In genomic region chr7:10156972-10157371, GRCh38 we compare ENCODE assay signal across 14 cellular contexts.
A peak's percentile ranks its signal among the peaks of the same experiment; 100 is the strongest.
DNase-seq lines count a peak whose midpoint lies in the region; ATAC-seq, FAIRE-seq and TF ChIP-seq lines count a peak whose summit lies in the region.
"Had no signal": no experiment of that assay in that cellular context is flagged by ENCODE, and none has a peak within 500 bp of the region (broad histone marks: within the 10 kb centered on the region; RNA-seq: fewer than 3 reads in every experiment).

No MANE protein-coding gene starts in this region.

- no peaks in the 10 kb centered on the region for H3K27me3 ChIP-seq in neuronal stem cell (ENCODE audit: control insufficient read depth in 3 of 3, insufficient read depth in 3 of 3, low read depth in 1 of 3, low read length in 3 of 3)
- H3K27me3 ChIP-seq in Caco-2 (replicated peaks; ENCODE audit: control insufficient read depth, insufficient read depth, low read length) = no peaks in the 10 kb centered on the region

- no peak overlapping the region for H2BK12ac ChIP-seq in neuronal stem cell (ENCODE audit: low read length)

- no peak overlapping the region for H3K4me2 ChIP-seq in neuronal stem cell (ENCODE audit: insufficient read depth, low read length, poor library complexity, severe bottlenecking)

- intact Hi-C loops in Calu3 (cut with micrococcal nuclease; ENCODE audit: unreplicated experiment) = no loop called here
- intact Hi-C loops in Caco-2 (cut with micrococcal nuclease; ENCODE audit: unreplicated experiment) = no loop called here

- H4K91ac ChIP-seq in neuronal stem cell (ENCODE audit: low read depth, low read length, poor library complexity) = no peak overlapping the region

- H2BK15ac ChIP-seq in neuronal stem cell (ENCODE audit: low read length) = no peak overlapping the region

- H4K8ac ChIP-seq in neuronal stem cell (ENCODE audit: low read depth, low read length) = no peak overlapping the region

- DNase-seq in H54 (ENCODE audit: insufficient read length, low spot score) (no peak), astrocyte of the hippocampus (ENCODE audit: low read depth, low spot score) (peak; percentile 42), iris pigment epithelial cell (ENCODE audit: low read depth) (peak; percentile 2), neuronal stem cell (ENCODE audit: low spot score) (no peak), Calu3 (no peak), Caco-2 (no peak)
- no peak for DNase-seq in stimulated activated effector memory CD8-positive, alpha-beta T cell treated with anti-CD3 and anti-CD28 coated beads, Interleukin-12 subunit alpha, Interleukin-12 subunit beta, amount 100 ng/mL, for 72 hours (ENCODE audit: low spot score in 2 of 2)
- DNase-seq: COR-L47, MV-4-11, NCI-H1417 treated with DMSO at 0.1 percent for 48 hours, NCI-H2029 treated with DMSO at 0.1 percent for 48 hours, NCI-H510A treated with DMSO at 0.1 percent for 48 hours had no signal

- BruUV-seq in Calu3 (replicated peaks; lab: Mats Ljungman, UMichigan) = no TSS peak
- BruUV-seq in Caco-2 (replicated peaks; lab: Mats Ljungman, UMichigan) = no TSS peak

- H3K4me3 Mint-ChIP-seq in Calu3 (ENCODE audit: low read depth, unreplicated experiment) = no peak overlapping the region
- H3K4me3 Mint-ChIP-seq in Caco-2 (ENCODE audit: unreplicated experiment) = no peak overlapping the region
- no peak overlapping the region for H3K4me3 Mint-ChIP-seq in stimulated activated effector memory CD8-positive, alpha-beta T cell treated with anti-CD3 and anti-CD28 coated beads, Interleukin-12 subunit alpha, Interleukin-12 subunit beta, amount 100 ng/mL, for 72 hours
- H3K4me3 Mint-ChIP-seq: CD14-positive monocyte had no signal

- TF ChIP-seq POLR2A in H54 (IDR thresholded peaks at IDR 0.05; ENCODE audit: low read depth, low read length) = no peak

- no peak overlapping the region for H3K9ac ChIP-seq in neuronal stem cell (ENCODE audit: low read depth, low read length, poor library complexity)

- H3K27ac Mint-ChIP-seq in Calu3 (ENCODE audit: unreplicated experiment) (no peak overlapping the region), Caco-2 (ENCODE audit: unreplicated experiment) (no peak overlapping the region)
- H3K27ac Mint-ChIP-seq in stimulated activated effector memory CD8-positive, alpha-beta T cell treated with anti-CD3 and anti-CD28 coated beads, Interleukin-12 subunit alpha, Interleukin-12 subunit beta, amount 100 ng/mL, for 72 hours = no peak overlapping the region
- H3K27ac Mint-ChIP-seq: CD14-positive monocyte had no signal

- H3K4me3 ChIP-seq in neuronal stem cell (ENCODE audit: low read length in 2 of 2) (no peak overlapping the region), Caco-2 (ENCODE audit: low read depth, low read length) (no peak overlapping the region)
- H3K4me3 ChIP-seq: GM12878 had no signal

- H3K36me3 ChIP-seq in neuronal stem cell (replicated peaks in 1 of 2; ENCODE audit: control insufficient read depth in 2 of 2, insufficient read depth in 2 of 2, low read length in 2 of 2) = no peaks in the 10 kb centered on the region
- H3K36me3 ChIP-seq in Caco-2 (ENCODE audit: control insufficient read depth, insufficient read depth, low read length) = no peaks in the 10 kb centered on the region

- H2AFZ ChIP-seq in neuronal stem cell (ENCODE audit: low read length) = peak overlapping the region; percentile 40

- H2BK5ac ChIP-seq in neuronal stem cell (ENCODE audit: low read length) = no peak overlapping the region

- peak; percentile 68 for FAIRE-seq in H54 (lab: Jason Lieb, UNC)
- FAIRE-seq: GM12878 had no signal

- no peak overlapping the region for H3K4ac ChIP-seq in neuronal stem cell (ENCODE audit: low read length)

- H3K4me1 ChIP-seq in neuronal stem cell (ENCODE audit: control insufficient read depth in 2 of 2, insufficient read depth in 1 of 2, low read depth in 1 of 2, low read length in 2 of 2) = no peaks in the 10 kb centered on the region
- H3K4me1 ChIP-seq in Caco-2 = no peaks in the 10 kb centered on the region

- H3K36me3 Mint-ChIP-seq in Calu3 (ENCODE audit: insufficient read depth, unreplicated experiment) (no peaks in the 10 kb centered on the region), Caco-2 (ENCODE audit: insufficient read depth, unreplicated experiment) (no peaks in the 10 kb centered on the region)
- H3K36me3 Mint-ChIP-seq in stimulated activated effector memory CD8-positive, alpha-beta T cell treated with anti-CD3 and anti-CD28 coated beads, Interleukin-12 subunit alpha, Interleukin-12 subunit beta, amount 100 ng/mL, for 72 hours = no peaks in the 10 kb centered on the region
- H3K36me3 Mint-ChIP-seq: CD14-positive monocyte had no signal

- H3K4me1 Mint-ChIP-seq in Calu3 (ENCODE audit: low read depth, unreplicated experiment) = no peaks in the 10 kb centered on the region
- no peaks in the 10 kb centered on the region for H3K4me1 Mint-ChIP-seq in Caco-2 (ENCODE audit: low read depth, unreplicated experiment)
- no peaks in the 10 kb centered on the region for H3K4me1 Mint-ChIP-seq in stimulated activated effector memory CD8-positive, alpha-beta T cell treated with anti-CD3 and anti-CD28 coated beads, Interleukin-12 subunit alpha, Interleukin-12 subunit beta, amount 100 ng/mL, for 72 hours
- H3K4me1 Mint-ChIP-seq: CD14-positive monocyte had no signal

- no peak for ATAC-seq in stimulated activated effector memory CD8-positive, alpha-beta T cell treated with anti-CD3 and anti-CD28 coated beads, Interleukin-12 subunit alpha, Interleukin-12 subunit beta, amount 100 ng/mL, for 72 hours
- ATAC-seq: GM12878 had no signal

- H3K79me1 ChIP-seq in neuronal stem cell (ENCODE audit: low read depth, low read length) = no peaks in the 10 kb centered on the region

- no peak for TF ChIP-seq CTCF in Calu3 (IDR thresholded peaks at IDR 0.05; ENCODE audit: unreplicated experiment)
- TF ChIP-seq CTCF in Caco-2 (IDR thresholded peaks at IDR 0.05; ENCODE audit: insufficient read depth in 1 of 2, low read depth in 1 of 2, low read length in 1 of 2, severe bottlenecking in 1 of 2, unreplicated experiment in 1 of 2) = no peak

- no CpG with 5 or more reads among the region's 2 CpGs for WGBS in neuronal stem cell (ENCODE audit: extremely low coverage in 2 of 2, insufficient read length in 2 of 2, insufficient replicate concordance in 1 of 2), 2 donors

- H3K9me3 Mint-ChIP-seq in Calu3 (ENCODE audit: low read depth, unreplicated experiment) (no peaks in the 10 kb centered on the region), Caco-2 (ENCODE audit: unreplicated experiment) (no peaks in the 10 kb centered on the region)
- H3K9me3 Mint-ChIP-seq in stimulated activated effector memory CD8-positive, alpha-beta T cell treated with anti-CD3 and anti-CD28 coated beads, Interleukin-12 subunit alpha, Interleukin-12 subunit beta, amount 100 ng/mL, for 72 hours = peaks cover 8% of the 10 kb centered on the region

- H3K27ac ChIP-seq in neuronal stem cell (replicated peaks; ENCODE audit: low read length) = no peak overlapping the region

- POLR2A ChIA-PET in Caco-2 (lab: Charles Lee) = no interaction called here

- no peak overlapping the region for H2AK5ac ChIP-seq in neuronal stem cell (ENCODE audit: low read depth, low read length)

- no peak overlapping the region for H3K14ac ChIP-seq in neuronal stem cell (ENCODE audit: low read length)

- no peaks in the 10 kb centered on the region for H3K9me3 ChIP-seq in neuronal stem cell (replicated peaks in 1 of 2; ENCODE audit: control insufficient read depth in 2 of 2, insufficient read depth in 1 of 2, low read depth in 1 of 2, low read length in 2 of 2)
- H3K9me3 ChIP-seq in Caco-2 = no peaks in the 10 kb centered on the region

- CTCF ChIA-PET in Calu3 (lab: Charles Lee) (no interaction called here), Caco-2 (lab: Charles Lee) (no interaction called here)

- H3K27me3 Mint-ChIP-seq in Calu3 (ENCODE audit: unreplicated experiment) = no peaks in the 10 kb centered on the region
- no peaks in the 10 kb centered on the region for H3K27me3 Mint-ChIP-seq in Caco-2 (ENCODE audit: insufficient read depth, unreplicated experiment)

- no peak overlapping the region for H3K18ac ChIP-seq in neuronal stem cell (ENCODE audit: low read length)

- no peak overlapping the region for H3K23ac ChIP-seq in neuronal stem cell (ENCODE audit: low read depth, low read length, poor library complexity)

- H2BK120ac ChIP-seq in neuronal stem cell (ENCODE audit: low read depth, low read length) = no peak overlapping the region

Comparison
In these comparisons a context has a peak if more than half of its experiments do, and no peak if none do; other contexts are left out.
1. DNase-seq: peak in astrocyte of the hippocampus (single experiment) and iris pigment epithelial cell (single experiment); none in H54 (single experiment), neuronal stem cell (single experiment), Calu3 (single experiment), Caco-2 (0 of 2) and stimulated activated effector memory CD8-positive, alpha-beta T cell treated with anti-CD3 and anti-CD28 coated beads, Interleukin-12 subunit alpha, Interleukin-12 subunit beta, amount 100 ng/mL, for 72 hours (0 of 2).